Comparison of ENCODE assay signal across 1 cellular context in genomic region chr3:81300324-81300927, GRCh38.
TF ChIP-seq lines count a peak whose summit lies in the region.

No MANE protein-coding gene starts in this region.

TF ChIP-seq in HepG2, 621 proteins besides CTCF, POLR2A, EP300 and RAD21 (continued from another document and continues in another):
- TF ChIP-seq, protein P1, sequence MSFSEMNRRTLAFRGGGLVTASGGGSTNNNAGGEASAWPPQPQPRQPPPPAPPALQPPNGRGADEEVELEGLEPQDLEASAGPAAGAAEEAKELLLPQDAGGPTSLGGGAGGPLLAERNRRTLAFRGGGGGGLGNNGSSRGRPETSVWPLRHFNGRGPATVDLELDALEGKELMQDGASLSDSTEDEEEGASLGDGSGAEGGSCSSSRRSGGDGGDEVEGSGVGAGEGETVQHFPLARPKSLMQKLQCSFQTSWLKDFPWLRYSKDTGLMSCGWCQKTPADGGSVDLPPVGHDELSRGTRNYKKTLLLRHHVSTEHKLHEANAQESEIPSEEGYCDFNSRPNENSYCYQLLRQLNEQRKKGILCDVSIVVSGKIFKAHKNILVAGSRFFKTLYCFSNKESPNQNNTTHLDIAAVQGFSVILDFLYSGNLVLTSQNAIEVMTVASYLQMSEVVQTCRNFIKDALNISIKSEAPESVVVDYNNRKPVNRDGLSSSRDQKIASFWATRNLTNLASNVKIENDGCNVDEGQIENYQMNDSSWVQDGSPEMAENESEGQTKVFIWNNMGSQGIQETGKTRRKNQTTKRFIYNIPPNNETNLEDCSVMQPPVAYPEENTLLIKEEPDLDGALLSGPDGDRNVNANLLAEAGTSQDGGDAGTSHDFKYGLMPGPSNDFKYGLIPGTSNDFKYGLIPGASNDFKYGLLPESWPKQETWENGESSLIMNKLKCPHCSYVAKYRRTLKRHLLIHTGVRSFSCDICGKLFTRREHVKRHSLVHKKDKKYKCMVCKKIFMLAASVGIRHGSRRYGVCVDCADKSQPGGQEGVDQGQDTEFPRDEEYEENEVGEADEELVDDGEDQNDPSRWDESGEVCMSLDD (CRISPR knock-in tag; IDR thresholded peaks at IDR 0.05; ENCODE audit: borderline replicate concordance) = 0 out of 2 replicates have a peak, but pooled peaks have one; percentile 59
- TF ChIP-seq RAD51 (IDR thresholded peaks at IDR 0.05; ENCODE audit: borderline replicate concordance) (no peak), ZNF704 (CRISPR knock-in tag; IDR thresholded peaks at IDR 0.05; ENCODE audit: borderline replicate concordance) (no peak), ZFYVE20 (CRISPR knock-in tag; IDR thresholded peaks at IDR 0.05; ENCODE audit: borderline replicate concordance, low read depth) (no peak), BCLAF1 (IDR thresholded peaks at IDR 0.05) (no peak), FOXK1 (CRISPR knock-in tag; IDR thresholded peaks at IDR 0.05; ENCODE audit: borderline replicate concordance, low read depth) (peak; percentile 97), KIAA2018 (CRISPR knock-in tag; IDR thresholded peaks at IDR 0.05; ENCODE audit: borderline replicate concordance) (no peak), GATA4 (IDR thresholded peaks at IDR 0.05; ENCODE audit: borderline replicate concordance, low read depth) (peak; percentile 96), ZNF782 (CRISPR knock-in tag; IDR thresholded peaks at IDR 0.05; ENCODE audit: borderline replicate concordance) (no peak), ZBTB49 (CRISPR knock-in tag; IDR thresholded peaks at IDR 0.05; ENCODE audit: borderline replicate concordance) (no peak), ZNF766 (CRISPR knock-in tag; IDR thresholded peaks at IDR 0.05; ENCODE audit: borderline replicate concordance) (no peak; the same call in 1 of the 2 replicates), ZNF512 (CRISPR knock-in tag; IDR thresholded peaks at IDR 0.05) (no peak), ZNF773 (CRISPR knock-in tag; IDR thresholded peaks at IDR 0.05; ENCODE audit: borderline replicate concordance) (no peak), BCL3 (CRISPR knock-in tag; IDR thresholded peaks at IDR 0.05) (no peak), BATF2 (CRISPR knock-in tag; IDR thresholded peaks at IDR 0.05) (no peak; the same call in 1 of the 2 replicates), ZBTB44 (CRISPR knock-in tag; IDR thresholded peaks at IDR 0.05) (0 out of 2 replicates have a peak, but pooled peaks have one; percentile 71), ZNF607 (CRISPR knock-in tag; IDR thresholded peaks at IDR 0.05; ENCODE audit: borderline replicate concordance) (peak; percentile 96), ZNF180 (CRISPR knock-in tag; IDR thresholded peaks at IDR 0.05; ENCODE audit: borderline replicate concordance, low read depth) (no peak)
- TF ChIP-seq, protein P2, sequence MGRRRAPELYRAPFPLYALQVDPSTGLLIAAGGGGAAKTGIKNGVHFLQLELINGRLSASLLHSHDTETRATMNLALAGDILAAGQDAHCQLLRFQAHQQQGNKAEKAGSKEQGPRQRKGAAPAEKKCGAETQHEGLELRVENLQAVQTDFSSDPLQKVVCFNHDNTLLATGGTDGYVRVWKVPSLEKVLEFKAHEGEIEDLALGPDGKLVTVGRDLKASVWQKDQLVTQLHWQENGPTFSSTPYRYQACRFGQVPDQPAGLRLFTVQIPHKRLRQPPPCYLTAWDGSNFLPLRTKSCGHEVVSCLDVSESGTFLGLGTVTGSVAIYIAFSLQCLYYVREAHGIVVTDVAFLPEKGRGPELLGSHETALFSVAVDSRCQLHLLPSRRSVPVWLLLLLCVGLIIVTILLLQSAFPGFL (CRISPR knock-in tag; IDR thresholded peaks at IDR 0.05) = no peak
